ENCODE assay signal across 19 cellular contexts in the genomic region with DNA sequence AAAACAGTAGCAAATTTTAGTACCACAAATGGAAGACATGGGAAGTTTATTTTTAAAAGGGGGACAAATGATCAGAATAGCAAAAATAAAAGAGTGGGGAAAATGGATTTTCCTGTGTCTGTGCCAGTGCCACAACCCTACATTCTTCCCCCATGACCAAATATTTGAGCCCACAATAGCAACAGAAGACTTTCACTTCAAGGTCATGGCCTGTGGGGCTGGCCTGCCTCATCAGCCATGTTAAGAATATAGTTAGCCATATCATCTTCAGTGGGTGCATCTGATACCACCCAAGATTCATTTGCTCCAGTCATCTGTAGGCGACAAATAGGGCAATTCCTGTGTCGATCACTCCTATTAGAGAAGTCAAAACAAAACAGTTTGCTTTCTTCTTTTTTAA. TPM values are rescaled to one million over a fixed set of nuclear protein-coding genes. Genes with fewer than 3 reads are reported as not detected.
A peak's percentile ranks its signal among the peaks of the same experiment; 100 is the strongest.
DNase-seq lines count a peak whose midpoint lies in the region; ATAC-seq and TF ChIP-seq lines count a peak whose summit lies in the region.
"Had no signal": no experiment of that assay in that cellular context is flagged by ENCODE, and none has a peak within 500 bp of the region (broad histone marks: within the 10 kb centered on the region; RNA-seq: fewer than 3 reads in every experiment).

No MANE protein-coding gene starts in this region.

- H3K9ac ChIP-seq in SK-N-SH, result no peak overlapping the region
- peak overlapping the region; percentile 6 for H3K9ac ChIP-seq in skeletal muscle satellite cell (ENCODE audit: low read depth, low read length)

- no peak for TF ChIP-seq EP300 in SK-N-SH (IDR thresholded peaks at IDR 0.05; ENCODE audit: borderline replicate concordance in 1 of 2, low read depth in 1 of 2, low read length in 1 of 2)

- TF ChIP-seq RAD21 in SK-N-SH (IDR thresholded peaks at IDR 0.05; ENCODE audit: low read length), result no peak

- H3K36me3 ChIP-seq in SK-N-SH (replicated peaks in 1 of 2; ENCODE audit: control insufficient read depth in 1 of 2, insufficient read depth in 2 of 2, low read length in 1 of 2) (peaks cover 11 to 41% of the 10 kb centered on the region in 2 experiments), skeletal muscle satellite cell (ENCODE audit: insufficient read depth, low read length) (peaks cover 21% of the 10 kb centered on the region)

- peaks cover 12 to 15% of the 10 kb centered on the region in 2 donors for H3K4me1 Mint-ChIP-seq in stimulated activated naive B cell treated with anti-CD40 and anti-IgM and Interleukin-4, amounts not matched to agents 10 μg/mL and 1 μg/mL and 100 μg/mL, for 72 hours
- H3K4me1 Mint-ChIP-seq in activated T-helper 1 cell treated with anti-CD3 and anti-CD28 coated beads, Interleukin-12 subunit alpha, Interleukin-12 subunit beta, Interleukin-2, Interleukin-4 antibody, amounts not matched to agents 30 ng/mL and 10 ng/mL and 1 ng/mL, durations not matched to agents 14 hours and 24 hours and 36 hours (ENCODE audit: low read depth), result peaks cover 5% of the 10 kb centered on the region
- H3K4me1 Mint-ChIP-seq: endodermal cell had no signal

- H3K79me2 ChIP-seq in SK-N-SH (ENCODE audit: insufficient read depth), result no peaks in the 10 kb centered on the region

- POLR2A ChIA-PET in SK-N-SH (lab: Yijun Ruan, JAX), result interaction anchor here (0.6 kb wide), 1 partner anchor 91 kb away, joined by 3 read pairs; no protein-coding TSS in a partner anchor

- intact Hi-C loops in activated T-helper 1 cell treated with anti-CD3 and anti-CD28 coated beads, Interleukin-12 subunit alpha, Interleukin-12 subunit beta, Interleukin-2, Interleukin-4 antibody, amounts not matched to agents 30 ng/mL and 10 ng/mL and 1 ng/mL, durations not matched to agents 14 hours and 24 hours and 36 hours (cut with micrococcal nuclease), result loop anchor here (5.0 kb wide), 1 partner anchor 223 kb away; no protein-coding TSS in a partner anchor

- H3K4me1 ChIP-seq in SK-N-SH (ENCODE audit: control insufficient read depth in 1 of 2, insufficient read depth in 2 of 2, low read depth in 1 of 2, low read length in 1 of 2), result peaks cover 0 to 9% of the 10 kb centered on the region in 2 experiments; a peak in 1 of 4 replicates
- H3K4me1 ChIP-seq in skeletal muscle satellite cell (ENCODE audit: control insufficient read depth, insufficient read depth, low read length), result peaks cover 13% of the 10 kb centered on the region

- ATAC-seq in stimulated activated naive B cell treated with anti-CD40 and anti-IgM and Interleukin-4, amounts not matched to agents 10 μg/mL and 1 μg/mL and 100 μg/mL, for 72 hours (replicated peaks), result no peak
- ATAC-seq: activated CD8-positive, alpha-beta T cell treated with anti-CD3 and anti-CD28 coated beads for 36 hours; activated T-cell treated with anti-CD3 and anti-CD28 coated beads, Interleukin-2, amount 50 U/mL, for 4 hours; foreskin keratinocyte; sciatic nerve had no signal

- peak overlapping the region in 1 of 2 experiments; percentile 31; a peak in 1 of 4 replicates for H3K27ac ChIP-seq in SK-N-SH (ENCODE audit: low read depth in 2 of 2, low read length in 1 of 2)
- H3K27ac ChIP-seq: foreskin keratinocyte, PC-9, testis, VCaP had no signal

- TF ChIP-seq CTCF in SK-N-SH (IDR thresholded peaks at IDR 0.05) (no peak), fibroblast of mammary gland (conservative IDR thresholded peaks at IDR 0.05; ENCODE audit: control insufficient read depth, insufficient read depth, low read depth, low read length) (no peak)

- no peak overlapping the region for H3K27ac Mint-ChIP-seq in stimulated activated naive B cell treated with anti-CD40 and anti-IgM and Interleukin-4, amounts not matched to agents 10 μg/mL and 1 μg/mL and 100 μg/mL, for 72 hours
- H3K27ac Mint-ChIP-seq in activated T-helper 1 cell treated with anti-CD3 and anti-CD28 coated beads, Interleukin-12 subunit alpha, Interleukin-12 subunit beta, Interleukin-2, Interleukin-4 antibody, amounts not matched to agents 30 ng/mL and 10 ng/mL and 1 ng/mL, durations not matched to agents 14 hours and 24 hours and 36 hours, result no peak overlapping the region
- H3K27ac Mint-ChIP-seq: activated CD8-positive, alpha-beta T cell treated with anti-CD3 and anti-CD28 coated beads for 36 hours; endodermal cell had no signal

- H3K27me3 ChIP-seq in SK-N-SH (ENCODE audit: insufficient read depth) (no peaks in the 10 kb centered on the region), skeletal muscle satellite cell (ENCODE audit: control insufficient read depth, insufficient read depth, low read length) (no peaks in the 10 kb centered on the region)
- H3K27me3 ChIP-seq: foreskin keratinocyte, testis had no signal

- H3K4me3 Mint-ChIP-seq in stimulated activated naive B cell treated with anti-CD40 and anti-IgM and Interleukin-4, amounts not matched to agents 10 μg/mL and 1 μg/mL and 100 μg/mL, for 72 hours, result no peak overlapping the region
- H3K4me3 Mint-ChIP-seq in activated T-helper 1 cell treated with anti-CD3 and anti-CD28 coated beads, Interleukin-12 subunit alpha, Interleukin-12 subunit beta, Interleukin-2, Interleukin-4 antibody, amounts not matched to agents 30 ng/mL and 10 ng/mL and 1 ng/mL, durations not matched to agents 14 hours and 24 hours and 36 hours, result no peak overlapping the region
- H3K4me3 Mint-ChIP-seq: activated CD8-positive, alpha-beta T cell treated with anti-CD3 and anti-CD28 coated beads for 36 hours; activated T-cell treated with anti-CD3 and anti-CD28 coated beads, Interleukin-2, amount 50 U/mL, for 4 hours; endodermal cell had no signal

- H3K9me3 ChIP-seq in SK-N-SH (no peaks in the 10 kb centered on the region), skeletal muscle satellite cell (replicated peaks; ENCODE audit: low read length) (no peaks in the 10 kb centered on the region)
- H3K9me3 ChIP-seq: testis had no signal

- no peak overlapping the region for H2AFZ ChIP-seq in SK-N-SH (ENCODE audit: low read depth)
- H2AFZ ChIP-seq: PC-9 had no signal

- 0 out of 2 replicates have a peak overlapping the region, but pooled peaks have one; percentile 19 for H3K4me2 ChIP-seq in SK-N-SH
- peak overlapping the region; percentile 8 for H3K4me2 ChIP-seq in skeletal muscle satellite cell (ENCODE audit: low read length)
- H3K4me2 ChIP-seq: PC-9 had no signal

- no peaks in the 10 kb centered on the region for H4K20me1 ChIP-seq in SK-N-SH (ENCODE audit: insufficient read depth)

- CTCF ChIA-PET in SK-N-SH (lab: Yijun Ruan, JAX), result interaction anchor here (0.6 to 2.6 kb wide), 7 partner anchors 9 to 222 kb away, joined by 3 to 8 read pairs (median 4); no protein-coding TSS in a partner anchor

- DNase-seq in GM03348 (ENCODE audit: low spot score), result peak; percentile 32
- no peak for DNase-seq in SK-N-SH
- DNase-seq in fibroblast of mammary gland (ENCODE audit: low read depth), result peak; percentile 14
- DNase-seq in stimulated activated CD4-positive, alpha-beta T cell treated with anti-CD3 and anti-CD28 coated beads, Interleukin-15, amount 100 ng/mL, for 24 hours, result no peak
- no peak for DNase-seq in stimulated activated naive B cell treated with anti-CD40 and anti-IgM and Interleukin-4, amounts not matched to agents 10 μg/mL and 1 μg/mL and 100 μg/mL, for 72 hours
- no peak for DNase-seq in activated T-helper 1 cell treated with anti-CD3 and anti-CD28 coated beads, Interleukin-12 subunit alpha, Interleukin-12 subunit beta, Interleukin-2, Interleukin-4 antibody, amounts not matched to agents 30 ng/mL and 10 ng/mL and 1 ng/mL, durations not matched to agents 14 hours and 24 hours and 36 hours (ENCODE audit: low spot score)
- DNase-seq: activated CD8-positive, alpha-beta T cell treated with anti-CD3 and anti-CD28 coated beads for 36 hours; activated T-cell treated with anti-CD3 and anti-CD28 coated beads, Interleukin-2, amount 50 U/mL, for 4 hours; C1 segment of cervical spinal cord; endodermal cell; foreskin keratinocyte; MV-4-11; NCI-H2081 treated with DMSO at 0.1 percent for 48 hours; NCI-H524 treated with DMSO at 0.1 percent for 48 hours; PC-9; testis had no signal

- WGBS in SK-N-SH (ENCODE audit: low lambda C conversion rate), result 98% methylated on average over 2 of the region's 2 CpGs

- H3K9me2 ChIP-seq in SK-N-SH, result no peaks in the 10 kb centered on the region

- H3K36me3 Mint-ChIP-seq in stimulated activated naive B cell treated with anti-CD40 and anti-IgM and Interleukin-4, amounts not matched to agents 10 μg/mL and 1 μg/mL and 100 μg/mL, for 72 hours, result peaks cover 10 to 25% of the 10 kb centered on the region in 2 donors
- peaks cover 22% of the 10 kb centered on the region for H3K36me3 Mint-ChIP-seq in activated T-helper 1 cell treated with anti-CD3 and anti-CD28 coated beads, Interleukin-12 subunit alpha, Interleukin-12 subunit beta, Interleukin-2, Interleukin-4 antibody, amounts not matched to agents 30 ng/mL and 10 ng/mL and 1 ng/mL, durations not matched to agents 14 hours and 24 hours and 36 hours (ENCODE audit: low read depth)

- H3K9me3 Mint-ChIP-seq in stimulated activated naive B cell treated with anti-CD40 and anti-IgM and Interleukin-4, amounts not matched to agents 10 μg/mL and 1 μg/mL and 100 μg/mL, for 72 hours, result no peaks in the 10 kb centered on the region
- H3K9me3 Mint-ChIP-seq in activated T-helper 1 cell treated with anti-CD3 and anti-CD28 coated beads, Interleukin-12 subunit alpha, Interleukin-12 subunit beta, Interleukin-2, Interleukin-4 antibody, amounts not matched to agents 30 ng/mL and 10 ng/mL and 1 ng/mL, durations not matched to agents 14 hours and 24 hours and 36 hours, result no peaks in the 10 kb centered on the region
- H3K9me3 Mint-ChIP-seq: activated CD8-positive, alpha-beta T cell treated with anti-CD3 and anti-CD28 coated beads for 36 hours; activated T-cell treated with anti-CD3 and anti-CD28 coated beads, Interleukin-2, amount 50 U/mL, for 4 hours; endodermal cell had no signal

- H3F3A ChIP-seq in SK-N-SH (replicated peaks; ENCODE audit: insufficient read depth), result no peaks in the 10 kb centered on the region

- no peaks in the 10 kb centered on the region for H3K27me3 Mint-ChIP-seq in stimulated activated naive B cell treated with anti-CD40 and anti-IgM and Interleukin-4, amounts not matched to agents 10 μg/mL and 1 μg/mL and 100 μg/mL, for 72 hours
- H3K27me3 Mint-ChIP-seq in activated T-helper 1 cell treated with anti-CD3 and anti-CD28 coated beads, Interleukin-12 subunit alpha, Interleukin-12 subunit beta, Interleukin-2, Interleukin-4 antibody, amounts not matched to agents 30 ng/mL and 10 ng/mL and 1 ng/mL, durations not matched to agents 14 hours and 24 hours and 36 hours (ENCODE audit: insufficient read depth), result no peaks in the 10 kb centered on the region
- H3K27me3 Mint-ChIP-seq: activated CD8-positive, alpha-beta T cell treated with anti-CD3 and anti-CD28 coated beads for 36 hours had no signal

- H3K4me3 ChIP-seq in SK-N-SH (ENCODE audit: low read depth in 2 of 2, low read length in 1 of 2), result no peak overlapping the region
- no peak overlapping the region for H3K4me3 ChIP-seq in fibroblast of mammary gland (ENCODE audit: control insufficient read depth, low read depth, low read length)
- H3K4me3 ChIP-seq in skeletal muscle satellite cell (ENCODE audit: low read length), result no peak overlapping the region
- H3K4me3 ChIP-seq: PC-9, testis had no signal

RNA-seq across cellular contexts. Expression of a gene that starts 26.3 kb away (rescaled TPM):
- 6.9 and 10.3 TPM in 2 replicates for polyA plus RNA-seq in SK-N-SH (2012; rRNA removed)
- 12.9 and 15.5 TPM in 2 replicates for polyA plus RNA-seq in SK-N-SH (2012; cell fraction: cytosol; rRNA removed)
- polyA plus RNA-seq in SK-N-SH (2012; cell fraction: nucleus; rRNA removed), result 2.0 and 4.5 TPM in 2 replicates
- total RNA-seq in skeletal muscle satellite cell (2012; rRNA removed), result 20.8 and 27.1 TPM in 2 replicates
- total RNA-seq in activated T-helper 1 cell treated with anti-CD3 and anti-CD28 coated beads, Interleukin-12 subunit alpha, Interleukin-12 subunit beta, Interleukin-2, Interleukin-4 antibody, amounts not matched to agents 30 ng/mL and 10 ng/mL and 1 ng/mL, durations not matched to agents 14 hours and 24 hours and 36 hours, result 12.4 and 13.2 TPM in 2 replicates

RNA-seq across cellular contexts. Expression of a gene that starts 53.8 kb away (rescaled TPM):
- not detected in 2 replicates for polyA plus RNA-seq in SK-N-SH (2012; rRNA removed)
- 0.01 TPM in 1 of 2 replicates, not detected in the other for polyA plus RNA-seq in SK-N-SH (2012; cell fraction: cytosol; rRNA removed)
- polyA plus RNA-seq in SK-N-SH (2012; cell fraction: nucleus; rRNA removed), result not detected in 2 replicates
- under 0.01 and 0.22 TPM in 2 replicates for total RNA-seq in skeletal muscle satellite cell (2012; rRNA removed)
- not detected in 2 replicates for total RNA-seq in activated T-helper 1 cell treated with anti-CD3 and anti-CD28 coated beads, Interleukin-12 subunit alpha, Interleukin-12 subunit beta, Interleukin-2, Interleukin-4 antibody, amounts not matched to agents 30 ng/mL and 10 ng/mL and 1 ng/mL, durations not matched to agents 14 hours and 24 hours and 36 hours
- total RNA-seq: activated CD8-positive, alpha-beta T cell treated with anti-CD3 and anti-CD28 coated beads for 36 hours; endodermal cell; foreskin keratinocyte; PC-9 had no signal
- polyA plus RNA-seq: foreskin keratinocyte had no signal

RNA-seq across cellular contexts. Expression of a gene that starts 59.6 kb away (rescaled TPM):
- polyA plus RNA-seq in SK-N-SH (2012; rRNA removed), result 1.7 and 2.1 TPM in 2 replicates
- 1.1 and 1.6 TPM in 2 replicates for polyA plus RNA-seq in SK-N-SH (2012; cell fraction: cytosol; rRNA removed)
- polyA plus RNA-seq in SK-N-SH (2012; cell fraction: nucleus; rRNA removed), result 4.1 and 4.6 TPM in 2 replicates
- total RNA-seq in skeletal muscle satellite cell (2012; rRNA removed), result 6.3 and 8.3 TPM in 2 replicates
- 13.9 and 14.3 TPM in 2 replicates for total RNA-seq in activated T-helper 1 cell treated with anti-CD3 and anti-CD28 coated beads, Interleukin-12 subunit alpha, Interleukin-12 subunit beta, Interleukin-2, Interleukin-4 antibody, amounts not matched to agents 30 ng/mL and 10 ng/mL and 1 ng/mL, durations not matched to agents 14 hours and 24 hours and 36 hours

Comparison
In these comparisons a context has a peak if more than half of its experiments do, and no peak if none do; other contexts are left out.
1. DNase-seq: peak in GM03348 (single experiment) and fibroblast of mammary gland (single experiment); none in SK-N-SH (single experiment), stimulated activated CD4-positive, alpha-beta T cell treated with anti-CD3 and anti-CD28 coated beads, Interleukin-15, amount 100 ng/mL, for 24 hours (single experiment), stimulated activated naive B cell treated with anti-CD40 and anti-IgM and Interleukin-4, amounts not matched to agents 10 μg/mL and 1 μg/mL and 100 μg/mL, for 72 hours (single experiment) and activated T-helper 1 cell treated with anti-CD3 and anti-CD28 coated beads, Interleukin-12 subunit alpha, Interleukin-12 subunit beta, Interleukin-2, Interleukin-4 antibody, amounts not matched to agents 30 ng/mL and 10 ng/mL and 1 ng/mL, durations not matched to agents 14 hours and 24 hours and 36 hours (single experiment).